1 cellular context compared by ENCODE assay signal in genomic region chr11:77705195-77705876, GRCh38.
A peak's percentile ranks its signal among the peaks of the same experiment; 100 is the strongest.
TF ChIP-seq lines count a peak whose summit lies in the region.

No MANE protein-coding gene starts in this region.

TF ChIP-seq in K562, 482 proteins besides CTCF, POLR2A, EP300 and RAD21 (continued from another document):
- TF ChIP-seq PHB (CRISPR knock-in tag; IDR thresholded peaks at IDR 0.05) (no peak), KAT2B (IDR thresholded peaks at IDR 0.05; ENCODE audit: low read depth, low read length) (no peak), PRPF4 (IDR thresholded peaks at IDR 0.05; ENCODE audit: insufficient read depth, low read depth, low read length, poor library complexity, severe bottlenecking) (no peak), RERE (CRISPR knock-in tag; IDR thresholded peaks at IDR 0.05; ENCODE audit: borderline replicate concordance) (no peak), TEAD1 (CRISPR knock-in tag; IDR thresholded peaks at IDR 0.05) (no peak), ZNF41 (CRISPR knock-in tag; conservative IDR thresholded peaks at IDR 0.05) (no peak), HMBOX1 (IDR thresholded peaks at IDR 0.05) (no peak), XRCC4 (IDR thresholded peaks at IDR 0.05; ENCODE audit: extremely low read depth, insufficient read depth, insufficient read length) (no peak), CBFA2T2 (conservative IDR thresholded peaks at IDR 0.05) (peak; percentile 60), JUN (IDR thresholded peaks at IDR 0.05; ENCODE audit: borderline replicate concordance, low read depth, low read length) (peak; percentile 61; the same call in 1 of the 2 replicates), JUN (CRISPR knock-in tag; IDR thresholded peaks at IDR 0.05; ENCODE audit: borderline replicate concordance) (no peak), EWSR1 (IDR thresholded peaks at IDR 0.05; ENCODE audit: borderline replicate concordance, low read depth, partially characterized antibody) (no peak), FOSL1 (tag; conservative IDR thresholded peaks at IDR 0.05) (peak; percentile 83), HEY1 (CRISPR knock-in tag; IDR thresholded peaks at IDR 0.05; ENCODE audit: borderline replicate concordance) (no peak), FUS (optimal IDR thresholded peaks at IDR 0.05; ENCODE audit: low read depth, low read length) (no peak), HMG20B (CRISPR knock-in tag; IDR thresholded peaks at IDR 0.05) (no peak), ZNF589 (CRISPR knock-in tag; IDR thresholded peaks at IDR 0.05; ENCODE audit: low read depth) (no peak), KLF6 (CRISPR knock-in tag; IDR thresholded peaks at IDR 0.05; ENCODE audit: borderline replicate concordance) (no peak), VEZF1 (CRISPR knock-in tag; IDR thresholded peaks at IDR 0.05) (no peak), TOE1 (IDR thresholded peaks at IDR 0.05; ENCODE audit: borderline replicate concordance) (peak; percentile 92), TOE1 (CRISPR knock-in tag; IDR thresholded peaks at IDR 0.05; ENCODE audit: borderline replicate concordance, low read depth) (no peak), ZNF395 (CRISPR knock-in tag; IDR thresholded peaks at IDR 0.05) (no peak), NBN (IDR thresholded peaks at IDR 0.05; ENCODE audit: low read depth) (no peak), ZEB2 (IDR thresholded peaks at IDR 0.05) (peak; percentile 59; the same call in 1 of the 2 replicates), ILF3 (IDR thresholded peaks at IDR 0.05; ENCODE audit: borderline replicate concordance) (no peak), ARID1B (IDR thresholded peaks at IDR 0.05) (peak; percentile 62), SPI1 (IDR thresholded peaks at IDR 0.05; ENCODE audit: borderline replicate concordance, low read depth, low read length) (peak; percentile 53; the same call in 1 of the 2 replicates), HNRNPL (IDR thresholded peaks at IDR 0.05; ENCODE audit: low read depth, low read length) (no peak), ZNF449 (CRISPR knock-in tag; IDR thresholded peaks at IDR 0.05) (no peak), EGR1 (conservative IDR thresholded peaks at IDR 0.05) (peak; percentile 90), CEBPZ (IDR thresholded peaks at IDR 0.05; ENCODE audit: borderline replicate concordance, low read depth, low read length) (no peak), POLR2G (IDR thresholded peaks at IDR 0.05; ENCODE audit: low read depth, low read length) (no peak), GTF2A2 (tag; IDR thresholded peaks at IDR 0.05) (no peak)
TF ChIP-seq in K562: peak in this region for 27.
